Comparison of ENCODE assay signal across 1 cellular context in the genomic region with DNA sequence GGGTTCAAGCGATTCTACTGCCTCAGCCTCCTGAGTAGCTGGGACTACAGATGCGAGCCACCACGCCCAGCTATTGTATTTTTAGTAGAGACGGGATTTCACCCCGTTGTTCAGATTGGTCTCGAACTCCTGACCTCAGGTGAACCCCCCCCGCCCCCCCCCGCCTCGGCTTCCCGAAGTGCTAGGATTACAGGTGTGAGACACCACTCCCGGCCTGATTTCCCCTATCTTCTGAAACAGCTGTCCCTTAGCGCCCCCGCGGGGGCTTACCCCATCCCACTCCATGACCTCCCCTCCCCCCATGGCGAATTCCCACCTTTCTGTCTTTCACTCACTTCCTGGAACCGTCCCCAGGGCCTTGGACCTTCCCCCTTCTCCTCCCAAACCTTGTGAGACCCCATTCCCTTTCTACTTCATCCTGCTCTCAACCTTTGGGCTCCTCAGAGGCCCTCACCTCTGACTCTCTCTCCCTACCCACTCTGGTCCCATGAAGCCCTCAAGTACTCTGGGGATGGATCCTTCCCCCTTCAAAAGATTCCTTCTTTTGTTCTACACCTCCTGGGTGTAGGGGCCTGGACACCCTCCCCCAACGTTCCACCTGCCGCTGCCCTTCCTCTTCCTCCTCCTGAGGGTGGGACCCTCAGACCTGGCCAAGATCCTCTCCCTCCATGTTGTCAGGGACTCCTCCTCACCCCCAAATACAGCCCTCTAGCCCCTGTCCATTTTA.
A peak's percentile ranks its signal among the peaks of the same experiment; 100 is the strongest.
TF ChIP-seq lines count a peak whose summit lies in the region.

No MANE protein-coding gene starts in this region.

TF ChIP-seq in K562, 482 proteins besides CTCF, POLR2A, EP300 and RAD21 (continued from another document and continues in another):
- TF ChIP-seq, protein P1, sequence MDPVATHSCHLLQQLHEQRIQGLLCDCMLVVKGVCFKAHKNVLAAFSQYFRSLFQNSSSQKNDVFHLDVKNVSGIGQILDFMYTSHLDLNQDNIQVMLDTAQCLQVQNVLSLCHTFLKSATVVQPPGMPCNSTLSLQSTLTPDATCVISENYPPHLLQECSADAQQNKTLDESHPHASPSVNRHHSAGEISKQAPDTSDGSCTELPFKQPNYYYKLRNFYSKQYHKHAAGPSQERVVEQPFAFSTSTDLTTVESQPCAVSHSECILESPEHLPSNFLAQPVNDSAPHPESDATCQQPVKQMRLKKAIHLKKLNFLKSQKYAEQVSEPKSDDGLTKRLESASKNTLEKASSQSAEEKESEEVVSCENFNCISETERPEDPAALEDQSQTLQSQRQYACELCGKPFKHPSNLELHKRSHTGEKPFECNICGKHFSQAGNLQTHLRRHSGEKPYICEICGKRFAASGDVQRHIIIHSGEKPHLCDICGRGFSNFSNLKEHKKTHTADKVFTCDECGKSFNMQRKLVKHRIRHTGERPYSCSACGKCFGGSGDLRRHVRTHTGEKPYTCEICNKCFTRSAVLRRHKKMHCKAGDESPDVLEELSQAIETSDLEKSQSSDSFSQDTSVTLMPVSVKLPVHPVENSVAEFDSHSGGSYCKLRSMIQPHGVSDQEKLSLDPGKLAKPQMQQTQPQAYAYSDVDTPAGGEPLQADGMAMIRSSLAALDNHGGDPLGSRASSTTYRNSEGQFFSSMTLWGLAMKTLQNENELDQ (CRISPR knock-in tag; IDR thresholded peaks at IDR 0.05; ENCODE audit: borderline replicate concordance) = no peak
- TF ChIP-seq SMC3 (conservative IDR thresholded peaks at IDR 0.05; ENCODE audit: insufficient read depth, low read depth, low read length) (no peak), GATAD2A (IDR thresholded peaks at IDR 0.05) (no peak), RNF2 (IDR thresholded peaks at IDR 0.05) (no peak), ETV1 (tag; conservative IDR thresholded peaks at IDR 0.05; ENCODE audit: low read depth) (no peak), GTF2A2 (tag; IDR thresholded peaks at IDR 0.05) (no peak), MYNN (IDR thresholded peaks at IDR 0.05) (no peak), MYNN (CRISPR knock-in tag; IDR thresholded peaks at IDR 0.05) (no peak), NRF1 (conservative IDR thresholded peaks at IDR 0.05 in 1 of 2, IDR thresholded peaks at IDR 0.05 in 1 of 2) (no peak), HNRNPK (IDR thresholded peaks at IDR 0.05; ENCODE audit: low read depth, low read length, poor library complexity, severe bottlenecking) (no peak), ATF7 (IDR thresholded peaks at IDR 0.05) (no peak), HDAC3 (IDR thresholded peaks at IDR 0.05; ENCODE audit: borderline replicate concordance, partially characterized antibody) (no peak), NFRKB (IDR thresholded peaks at IDR 0.05; ENCODE audit: low read depth) (no peak), ZNF444 (CRISPR knock-in tag; IDR thresholded peaks at IDR 0.05) (no peak), PYGO2 (tag; IDR thresholded peaks at IDR 0.05) (no peak), POLR3A (IDR thresholded peaks at IDR 0.05; ENCODE audit: borderline replicate concordance, extremely low read depth, insufficient read depth, insufficient read length) (no peak), GTF2F1 (IDR thresholded peaks at IDR 0.05; ENCODE audit: low read depth, low read length) (no peak), TCF3 (CRISPR knock-in tag; IDR thresholded peaks at IDR 0.05) (peak; percentile 62; the same call in 1 of the 2 replicates), RBM15 (IDR thresholded peaks at IDR 0.05; ENCODE audit: insufficient read depth, low read length) (no peak), HDGF (IDR thresholded peaks at IDR 0.05) (0 out of 2 replicates have a peak, but pooled peaks have one; percentile 30), TSC22D4 (tag; IDR thresholded peaks at IDR 0.05) (no peak), CEBPG (CRISPR knock-in tag; IDR thresholded peaks at IDR 0.05) (no peak), CEBPG (tag; conservative IDR thresholded peaks at IDR 0.05 in 1 of 2, IDR thresholded peaks at IDR 0.05 in 1 of 2) (no peak), ZNF311 (CRISPR knock-in tag; IDR thresholded peaks at IDR 0.05) (no peak), TAF9B (IDR thresholded peaks at IDR 0.05; ENCODE audit: partially characterized antibody) (no peak), BACH1 (tag; IDR thresholded peaks at IDR 0.05) (no peak), ZNF24 (IDR thresholded peaks at IDR 0.05) (no peak), SMAD1 (IDR thresholded peaks at IDR 0.05; ENCODE audit: low read depth, low read length, partially characterized antibody) (no peak), SOX6 (IDR thresholded peaks at IDR 0.05) (no peak), ZNF232 (CRISPR knock-in tag; IDR thresholded peaks at IDR 0.05) (no peak), SUPT5H (IDR thresholded peaks at IDR 0.05) (no peak), ZNF699 (CRISPR knock-in tag; IDR thresholded peaks at IDR 0.05; ENCODE audit: insufficient replicate concordance) (no peak), SP2 (IDR thresholded peaks at IDR 0.05; ENCODE audit: extremely low read depth, low read depth, low read length, poor library complexity, severe bottlenecking) (no peak), NEUROD1 (IDR thresholded peaks at IDR 0.05; ENCODE audit: borderline replicate concordance, low read depth, low read length, partially characterized antibody) (no peak), XRCC3 (IDR thresholded peaks at IDR 0.05) (no peak), GATA2 (CRISPR knock-in tag; IDR thresholded peaks at IDR 0.05) (no peak), ARID1B (IDR thresholded peaks at IDR 0.05) (peak; percentile 70), RCOR1 (IDR thresholded peaks at IDR 0.05; ENCODE audit: borderline replicate concordance in 1 of 2, low read depth in 2 of 2, low read length in 2 of 2) (no peak)
- TF ChIP-seq, protein P2, sequence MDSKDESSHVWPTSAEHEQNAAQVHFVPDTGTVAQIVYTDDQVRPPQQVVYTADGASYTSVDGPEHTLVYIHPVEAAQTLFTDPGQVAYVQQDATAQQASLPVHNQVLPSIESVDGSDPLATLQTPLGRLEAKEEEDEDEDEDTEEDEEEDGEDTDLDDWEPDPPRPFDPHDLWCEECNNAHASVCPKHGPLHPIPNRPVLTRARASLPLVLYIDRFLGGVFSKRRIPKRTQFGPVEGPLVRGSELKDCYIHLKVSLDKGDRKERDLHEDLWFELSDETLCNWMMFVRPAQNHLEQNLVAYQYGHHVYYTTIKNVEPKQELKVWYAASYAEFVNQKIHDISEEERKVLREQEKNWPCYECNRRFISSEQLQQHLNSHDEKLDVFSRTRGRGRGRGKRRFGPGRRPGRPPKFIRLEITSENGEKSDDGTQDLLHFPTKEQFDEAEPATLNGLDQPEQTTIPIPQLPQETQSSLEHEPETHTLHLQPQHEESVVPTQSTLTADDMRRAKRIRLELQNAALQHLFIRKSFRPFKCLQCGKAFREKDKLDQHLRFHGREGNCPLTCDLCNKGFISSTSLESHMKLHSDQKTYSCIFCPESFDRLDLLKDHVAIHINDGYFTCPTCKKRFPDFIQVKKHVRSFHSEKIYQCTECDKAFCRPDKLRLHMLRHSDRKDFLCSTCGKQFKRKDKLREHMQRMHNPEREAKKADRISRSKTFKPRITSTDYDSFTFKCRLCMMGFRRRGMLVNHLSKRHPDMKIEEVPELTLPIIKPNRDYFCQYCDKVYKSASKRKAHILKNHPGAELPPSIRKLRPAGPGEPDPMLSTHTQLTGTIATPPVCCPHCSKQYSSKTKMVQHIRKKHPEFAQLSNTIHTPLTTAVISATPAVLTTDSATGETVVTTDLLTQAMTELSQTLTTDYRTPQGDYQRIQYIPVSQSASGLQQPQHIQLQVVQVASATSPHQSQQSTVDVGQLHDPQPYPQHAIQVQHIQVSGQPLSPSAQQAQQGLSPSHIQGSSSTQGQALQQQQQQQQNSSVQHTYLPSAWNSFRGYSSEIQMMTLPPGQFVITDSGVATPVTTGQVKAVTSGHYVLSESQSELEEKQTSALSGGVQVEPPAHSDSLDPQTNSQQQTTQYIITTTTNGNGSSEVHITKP (IDR thresholded peaks at IDR 0.05; ENCODE audit: partially characterized antibody) = peak; percentile 24
- TF ChIP-seq, protein P3, sequence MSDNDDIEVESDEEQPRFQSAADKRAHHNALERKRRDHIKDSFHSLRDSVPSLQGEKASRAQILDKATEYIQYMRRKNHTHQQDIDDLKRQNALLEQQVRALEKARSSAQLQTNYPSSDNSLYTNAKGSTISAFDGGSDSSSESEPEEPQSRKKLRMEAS (CRISPR knock-in tag; IDR thresholded peaks at IDR 0.05) = no peak
- TF ChIP-seq, protein P4, sequence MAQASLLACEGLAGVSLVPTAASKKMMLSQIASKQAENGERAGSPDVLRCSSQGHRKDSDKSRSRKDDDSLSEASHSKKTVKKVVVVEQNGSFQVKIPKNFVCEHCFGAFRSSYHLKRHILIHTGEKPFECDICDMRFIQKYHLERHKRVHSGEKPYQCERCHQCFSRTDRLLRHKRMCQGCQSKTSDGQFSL (CRISPR knock-in tag; IDR thresholded peaks at IDR 0.05) = no peak
- TF ChIP-seq, protein P4 (tag; IDR thresholded peaks at IDR 0.05) = peak in 1 of 2 experiments; percentile 79; a peak in 2 of 4 replicates
- TF ChIP-seq, protein P5, sequence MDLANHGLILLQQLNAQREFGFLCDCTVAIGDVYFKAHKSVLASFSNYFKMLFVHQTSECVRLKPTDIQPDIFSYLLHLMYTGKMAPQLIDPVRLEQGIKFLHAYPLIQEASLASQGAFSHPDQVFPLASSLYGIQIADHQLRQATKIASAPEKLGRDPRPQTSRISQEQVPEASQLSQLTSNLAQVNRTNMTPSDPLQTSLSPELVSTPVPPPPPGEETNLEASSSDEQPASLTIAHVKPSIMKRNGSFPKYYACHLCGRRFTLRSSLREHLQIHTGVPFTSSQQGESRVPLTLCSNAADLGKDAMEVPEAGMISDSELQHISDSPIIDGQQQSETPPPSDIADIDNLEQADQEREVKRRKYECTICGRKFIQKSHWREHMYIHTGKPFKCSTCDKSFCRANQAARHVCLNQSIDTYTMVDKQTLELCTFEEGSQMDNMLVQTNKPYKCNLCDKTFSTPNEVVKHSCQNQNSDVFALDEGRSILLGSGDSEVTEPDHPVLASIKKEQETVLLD (IDR thresholded peaks at IDR 0.05) = no peak
- TF ChIP-seq, protein P6, sequence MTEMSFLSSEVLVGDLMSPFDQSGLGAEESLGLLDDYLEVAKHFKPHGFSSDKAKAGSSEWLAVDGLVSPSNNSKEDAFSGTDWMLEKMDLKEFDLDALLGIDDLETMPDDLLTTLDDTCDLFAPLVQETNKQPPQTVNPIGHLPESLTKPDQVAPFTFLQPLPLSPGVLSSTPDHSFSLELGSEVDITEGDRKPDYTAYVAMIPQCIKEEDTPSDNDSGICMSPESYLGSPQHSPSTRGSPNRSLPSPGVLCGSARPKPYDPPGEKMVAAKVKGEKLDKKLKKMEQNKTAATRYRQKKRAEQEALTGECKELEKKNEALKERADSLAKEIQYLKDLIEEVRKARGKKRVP (CRISPR knock-in tag; IDR thresholded peaks at IDR 0.05) = no peak
- TF ChIP-seq, protein P7, sequence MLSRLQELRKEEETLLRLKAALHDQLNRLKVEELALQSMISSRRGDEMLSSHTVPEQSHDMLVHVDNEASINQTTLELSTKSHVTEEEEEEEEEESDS (CRISPR knock-in tag; IDR thresholded peaks at IDR 0.05) = no peak
- TF ChIP-seq, protein P8, sequence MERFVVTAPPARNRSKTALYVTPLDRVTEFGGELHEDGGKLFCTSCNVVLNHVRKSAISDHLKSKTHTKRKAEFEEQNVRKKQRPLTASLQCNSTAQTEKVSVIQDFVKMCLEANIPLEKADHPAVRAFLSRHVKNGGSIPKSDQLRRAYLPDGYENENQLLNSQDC (CRISPR knock-in tag; IDR thresholded peaks at IDR 0.05) = no peak
- TF ChIP-seq, protein P9, sequence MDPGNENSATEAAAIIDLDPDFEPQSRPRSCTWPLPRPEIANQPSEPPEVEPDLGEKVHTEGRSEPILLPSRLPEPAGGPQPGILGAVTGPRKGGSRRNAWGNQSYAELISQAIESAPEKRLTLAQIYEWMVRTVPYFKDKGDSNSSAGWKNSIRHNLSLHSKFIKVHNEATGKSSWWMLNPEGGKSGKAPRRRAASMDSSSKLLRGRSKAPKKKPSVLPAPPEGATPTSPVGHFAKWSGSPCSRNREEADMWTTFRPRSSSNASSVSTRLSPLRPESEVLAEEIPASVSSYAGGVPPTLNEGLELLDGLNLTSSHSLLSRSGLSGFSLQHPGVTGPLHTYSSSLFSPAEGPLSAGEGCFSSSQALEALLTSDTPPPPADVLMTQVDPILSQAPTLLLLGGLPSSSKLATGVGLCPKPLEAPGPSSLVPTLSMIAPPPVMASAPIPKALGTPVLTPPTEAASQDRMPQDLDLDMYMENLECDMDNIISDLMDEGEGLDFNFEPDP (CRISPR knock-in tag; IDR thresholded peaks at IDR 0.05) = no peak
- TF ChIP-seq, protein P10, sequence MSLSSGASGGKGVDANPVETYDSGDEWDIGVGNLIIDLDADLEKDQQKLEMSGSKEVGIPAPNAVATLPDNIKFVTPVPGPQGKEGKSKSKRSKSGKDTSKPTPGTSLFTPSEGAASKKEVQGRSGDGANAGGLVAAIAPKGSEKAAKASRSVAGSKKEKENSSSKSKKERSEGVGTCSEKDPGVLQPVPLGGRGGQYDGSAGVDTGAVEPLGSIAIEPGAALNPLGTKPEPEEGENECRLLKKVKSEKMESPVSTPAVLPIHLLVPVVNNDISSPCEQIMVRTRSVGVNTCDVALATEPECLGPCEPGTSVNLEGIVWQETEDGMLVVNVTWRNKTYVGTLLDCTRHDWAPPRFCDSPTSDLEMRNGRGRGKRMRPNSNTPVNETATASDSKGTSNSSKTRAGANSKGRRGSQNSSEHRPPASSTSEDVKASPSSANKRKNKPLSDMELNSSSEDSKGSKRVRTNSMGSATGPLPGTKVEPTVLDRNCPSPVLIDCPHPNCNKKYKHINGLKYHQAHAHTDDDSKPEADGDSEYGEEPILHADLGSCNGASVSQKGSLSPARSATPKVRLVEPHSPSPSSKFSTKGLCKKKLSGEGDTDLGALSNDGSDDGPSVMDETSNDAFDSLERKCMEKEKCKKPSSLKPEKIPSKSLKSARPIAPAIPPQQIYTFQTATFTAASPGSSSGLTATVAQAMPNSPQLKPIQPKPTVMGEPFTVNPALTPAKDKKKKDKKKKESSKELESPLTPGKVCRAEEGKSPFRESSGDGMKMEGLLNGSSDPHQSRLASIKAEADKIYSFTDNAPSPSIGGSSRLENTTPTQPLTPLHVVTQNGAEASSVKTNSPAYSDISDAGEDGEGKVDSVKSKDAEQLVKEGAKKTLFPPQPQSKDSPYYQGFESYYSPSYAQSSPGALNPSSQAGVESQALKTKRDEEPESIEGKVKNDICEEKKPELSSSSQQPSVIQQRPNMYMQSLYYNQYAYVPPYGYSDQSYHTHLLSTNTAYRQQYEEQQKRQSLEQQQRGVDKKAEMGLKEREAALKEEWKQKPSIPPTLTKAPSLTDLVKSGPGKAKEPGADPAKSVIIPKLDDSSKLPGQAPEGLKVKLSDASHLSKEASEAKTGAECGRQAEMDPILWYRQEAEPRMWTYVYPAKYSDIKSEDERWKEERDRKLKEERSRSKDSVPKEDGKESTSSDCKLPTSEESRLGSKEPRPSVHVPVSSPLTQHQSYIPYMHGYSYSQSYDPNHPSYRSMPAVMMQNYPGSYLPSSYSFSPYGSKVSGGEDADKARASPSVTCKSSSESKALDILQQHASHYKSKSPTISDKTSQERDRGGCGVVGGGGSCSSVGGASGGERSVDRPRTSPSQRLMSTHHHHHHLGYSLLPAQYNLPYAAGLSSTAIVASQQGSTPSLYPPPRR (CRISPR knock-in tag; IDR thresholded peaks at IDR 0.05; ENCODE audit: borderline replicate concordance) = no peak
